In the genomic region with DNA sequence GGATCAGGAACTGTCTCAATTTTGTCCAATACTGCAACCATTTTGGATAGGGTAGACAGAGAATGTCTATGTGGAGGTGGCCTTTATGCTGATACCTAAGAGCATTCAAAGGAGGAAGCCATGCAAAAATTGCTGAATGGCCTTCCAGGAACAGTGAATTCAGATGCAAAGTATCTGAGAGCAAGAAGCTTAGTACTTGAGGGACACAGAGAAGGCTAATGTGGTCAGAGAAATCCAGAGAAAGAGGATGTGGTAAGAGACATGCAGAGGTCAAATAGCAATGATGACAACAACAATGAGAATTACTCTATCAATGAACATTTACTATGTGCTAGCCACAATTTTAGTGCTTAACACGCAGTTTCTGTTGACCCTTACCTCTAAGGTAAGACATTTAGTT, we compare ENCODE assay signal across 13 cellular contexts.
A peak's percentile ranks its signal among the peaks of the same experiment; 100 is the strongest.
DNase-seq lines count a peak whose midpoint lies in the region; ATAC-seq lines count a peak whose summit lies in the region.
"Had no signal": no experiment of that assay in that cellular context is flagged by ENCODE, and none has a peak within 500 bp of the region (broad histone marks: within the 10 kb centered on the region; RNA-seq: fewer than 3 reads in every experiment).

No MANE protein-coding gene starts in this region.

- intact Hi-C loops in cardiac septum (cut with DNase I) = no loop called here

- ATAC-seq in HG03565 (IDR thresholded peaks at IDR 0.05; ENCODE audit: unreplicated experiment) = peak; percentile 72
- ATAC-seq: left cardiac atrium had no signal

- peak; percentile 58 to 69 for DNase-seq in NCI-H526 (lab: John Stamatoyannopoulos, UW)
- no peak for DNase-seq in NCI-H526 treated with DMSO at 0.1 percent for 48 hours (lab: John Stamatoyannopoulos, UW)
- DNase-seq in UCSD-AML1 (lab: John Stamatoyannopoulos, UW; ENCODE audit: unreplicated experiment) = peak; percentile 1
- DNase-seq in non-pigmented ciliary epithelial cell (ENCODE audit: low read depth) = peak; percentile 30
- DNase-seq in cardiac septum (ENCODE audit: low spot score) = no peak
- DNase-seq in GOT3 (lab: John Stamatoyannopoulos, UW) = no peak
- no peak for DNase-seq in T-helper 9 cell
- DNase-seq: activated naive CD4-positive, alpha-beta T cell; central memory CD4-positive, alpha-beta T cell; left cardiac atrium; NCI-H1092; tibial artery had no signal

Comparison
In these comparisons a context has a peak if more than half of its experiments do, and no peak if none do; other contexts are left out.
1. DNase-seq: peak in NCI-H526 (2 of 2), UCSD-AML1 (single experiment) and non-pigmented ciliary epithelial cell (single experiment); none in NCI-H526 treated with DMSO at 0.1 percent for 48 hours (single experiment), cardiac septum (single experiment), GOT3 (single experiment) and T-helper 9 cell (single experiment).